16 cellular contexts compared by ENCODE assay signal in genomic region chr3:12991481-12991837, GRCh38.
DNase-seq lines count a peak whose midpoint lies in the region; ATAC-seq and TF ChIP-seq lines count a peak whose summit lies in the region.
"Had no signal": no experiment of that assay in that cellular context is flagged by ENCODE, and none has a peak within 500 bp of the region (broad histone marks: within the 10 kb centered on the region; RNA-seq: fewer than 3 reads in every experiment).

No MANE protein-coding gene starts in this region.

- H3K9ac ChIP-seq in mammary epithelial cell (ENCODE audit: insufficient read depth, low read length) = no peak overlapping the region

- no peaks in the 10 kb centered on the region for H3K79me2 ChIP-seq in mammary epithelial cell (ENCODE audit: insufficient read depth, low read length)

- H3K4me1 ChIP-seq in CD4-positive, alpha-beta memory T cell (ENCODE audit: insufficient read depth, low read length) = peaks cover 68% of the 10 kb centered on the region
- H3K4me1 ChIP-seq in right atrium auricular region (peaks cover 0 to 53% of the 10 kb centered on the region in 2 donors), mammary epithelial cell (ENCODE audit: insufficient read depth, low read length) (peaks cover 17% of the 10 kb centered on the region)

- POLR2A ChIA-PET in CD4-positive, alpha-beta memory T cell (lab: Charles Lee; ENCODE audit: partially characterized antibody) = interaction anchor here (6.7 kb wide), 1 partner anchor 18 kb away, joined by 171 read pairs; no protein-coding TSS in a partner anchor

- H3K4me3 Mint-ChIP-seq in CD4-positive, alpha-beta memory T cell = peak overlapping the region in 4 of 8 donors; percentile 17 to 59 (median 38)
- peak overlapping the region; percentile 31 for H3K4me3 Mint-ChIP-seq in T-helper 17 cell

- no peaks in the 10 kb centered on the region for H3K27me3 ChIP-seq in CD4-positive, alpha-beta memory T cell (ENCODE audit: insufficient read depth, low read length)
- H3K27me3 ChIP-seq in right atrium auricular region = no peaks in the 10 kb centered on the region
- H3K27me3 ChIP-seq in mammary epithelial cell (ENCODE audit: insufficient read depth, low read length) = peaks cover 6% of the 10 kb centered on the region
- H3K27me3 ChIP-seq: SJCRH30 had no signal

- H3K36me3 Mint-ChIP-seq in CD4-positive, alpha-beta memory T cell = peaks cover 2 to 28% of the 10 kb centered on the region in 2 donors
- H3K36me3 Mint-ChIP-seq in T-helper 17 cell (ENCODE audit: low read depth) = no peaks in the 10 kb centered on the region

- intact Hi-C loops in CD4-positive, alpha-beta memory T cell (cut with micrococcal nuclease) = no loop called here
- intact Hi-C loops in mammary epithelial cell (cut with micrococcal nuclease) = no loop called here

- H3K9me3 Mint-ChIP-seq in CD4-positive, alpha-beta memory T cell = no peaks in the 10 kb centered on the region

- H3K4me1 Mint-ChIP-seq in CD4-positive, alpha-beta memory T cell = peaks cover 36 to 77% (median 54%) of the 10 kb centered on the region in 4 donors
- peaks cover 45% of the 10 kb centered on the region for H3K4me1 Mint-ChIP-seq in T-helper 17 cell

- no peaks in the 10 kb centered on the region for H3K9me3 ChIP-seq in CD4-positive, alpha-beta memory T cell (ENCODE audit: control insufficient read depth in 1 of 2, low read length in 2 of 2)
- H3K9me3 ChIP-seq in T-helper 17 cell (ENCODE audit: control insufficient read depth, low read length, poor library complexity, severe bottlenecking) (no peaks in the 10 kb centered on the region), right atrium auricular region (no peaks in the 10 kb centered on the region), mammary epithelial cell (replicated peaks; ENCODE audit: insufficient read depth, low read length) (no peaks in the 10 kb centered on the region)
- H3K9me3 ChIP-seq: SJCRH30 had no signal

- no peak overlapping the region for H3K4me3 ChIP-seq in CD4-positive, alpha-beta memory T cell (ENCODE audit: low read length in 2 of 2)
- H3K4me3 ChIP-seq in right atrium auricular region = no peak overlapping the region
- no peak overlapping the region for H3K4me3 ChIP-seq in mammary epithelial cell (replicated peaks in 1 of 3; ENCODE audit: insufficient read depth in 1 of 3, low read depth in 2 of 3, low read length in 3 of 3)
- H3K4me3 ChIP-seq: SJCRH30 had no signal

- no peak for ATAC-seq in T-helper 17 cell

- TF ChIP-seq CTCF in right atrium auricular region (IDR thresholded peaks at IDR 0.05) = no peak
- no peak for TF ChIP-seq CTCF in mammary epithelial cell (conservative IDR thresholded peaks at IDR 0.05 in 1 of 2, IDR thresholded peaks at IDR 0.05 in 1 of 2; ENCODE audit: extremely low read depth in 1 of 2, insufficient read depth in 1 of 2, low read depth in 1 of 2, low read length in 2 of 2)

- no peak for DNase-seq in CD4-positive, alpha-beta memory T cell
- DNase-seq in T-helper 17 cell (no peak), right atrium auricular region (ENCODE audit: low spot score) (no peak), pons (ENCODE audit: low spot score) (peak; percentile 86), ecto neural progenitor cell (ENCODE audit: low spot score) (no peak), mammary epithelial cell (no peak)
- no peak for DNase-seq in effector CD8-positive, alpha-beta T cell (lab: John Stamatoyannopoulos, UW)
- no peak for DNase-seq in stimulated activated CD4-positive, alpha-beta T cell treated with anti-CD3 and anti-CD28 coated beads, Interleukin-15, amount 100 ng/mL, for 24 hours
- DNase-seq: activated CD4-positive, alpha-beta T cell treated with anti-CD3 and anti-CD28 coated beads for 4 hours; activated CD8-positive, alpha-beta memory T cell treated with anti-CD3 and anti-CD28 coated beads, Interleukin-2, amount 50 U/mL, for 4 hours; activated naive CD4-positive, alpha-beta T cell; cortex of kidney; NCI-H1417; NCI-H2227 treated with DMSO at 0.1 percent for 48 hours had no signal

- H3K36me3 ChIP-seq in CD4-positive, alpha-beta memory T cell (ENCODE audit: insufficient read depth, low read length) = no peaks in the 10 kb centered on the region
- H3K36me3 ChIP-seq in right atrium auricular region = no peaks in the 10 kb centered on the region
- H3K36me3 ChIP-seq in mammary epithelial cell (ENCODE audit: insufficient read depth, low read length) = no peaks in the 10 kb centered on the region
- H3K36me3 ChIP-seq: SJCRH30 had no signal

- 90% methylated on average over 2 of the region's 2 CpGs for WGBS in mammary epithelial cell (ENCODE audit: low coverage, missing lambda C conversion rate)

- H3K27me3 Mint-ChIP-seq in CD4-positive, alpha-beta memory T cell = no peaks in the 10 kb centered on the region
- H3K27me3 Mint-ChIP-seq in T-helper 17 cell = no peaks in the 10 kb centered on the region

- no peak overlapping the region for H3K4me2 ChIP-seq in mammary epithelial cell (ENCODE audit: insufficient read depth, low read depth, low read length)

- peak overlapping the region in 4 of 7 donors; percentile 42 to 74 (median 68) for H3K27ac Mint-ChIP-seq in CD4-positive, alpha-beta memory T cell
- no peak overlapping the region for H3K27ac Mint-ChIP-seq in T-helper 17 cell
- H3K27ac Mint-ChIP-seq: progenitor cell of endocrine pancreas had no signal

- in situ Hi-C loops in mammary epithelial cell (cut with MboI; ENCODE audit: low sequenced_read_pairs in 2 of 2) = no loop called here

- H2AFZ ChIP-seq in mammary epithelial cell (ENCODE audit: low read depth, low read length) = no peak overlapping the region

- H3K27ac ChIP-seq in CD4-positive, alpha-beta memory T cell (ENCODE audit: low read depth, low read length) = no peak overlapping the region
- peak overlapping the region; percentile 91 to 95 for H3K27ac ChIP-seq in right atrium auricular region
- no peak overlapping the region for H3K27ac ChIP-seq in mammary epithelial cell (ENCODE audit: insufficient read depth, low read depth, low read length)
- H3K27ac ChIP-seq: SJCRH30 had no signal

- dilution Hi-C loops in mammary epithelial cell (cut with HindIII; ENCODE audit: low sequenced_read_pairs) = loop anchor here (5.0 kb wide), 1 partner anchor 124 kb away; no protein-coding TSS in a partner anchor

- no peaks in the 10 kb centered on the region for H4K20me1 ChIP-seq in mammary epithelial cell (ENCODE audit: insufficient read depth, low read length)

- CTCF ChIA-PET in CD4-positive, alpha-beta memory T cell (lab: Charles Lee; ENCODE audit: partially characterized antibody) = no interaction called here
- CTCF ChIA-PET in mammary epithelial cell (lab: Charles Lee; ENCODE audit: low non-redundant PET) = no interaction called here

- BruUV-seq in mammary epithelial cell (replicated peaks; lab: Mats Ljungman, UMichigan) = no TSS peak

Comparison
In these comparisons a context has a peak if more than half of its experiments do, and no peak if none do; other contexts are left out.
1. H3K27ac ChIP-seq: peak in right atrium auricular region (2 of 2); none in CD4-positive, alpha-beta memory T cell (single experiment) and mammary epithelial cell (single experiment).